ENCODE assay signal across 12 cellular contexts in the genomic region with DNA sequence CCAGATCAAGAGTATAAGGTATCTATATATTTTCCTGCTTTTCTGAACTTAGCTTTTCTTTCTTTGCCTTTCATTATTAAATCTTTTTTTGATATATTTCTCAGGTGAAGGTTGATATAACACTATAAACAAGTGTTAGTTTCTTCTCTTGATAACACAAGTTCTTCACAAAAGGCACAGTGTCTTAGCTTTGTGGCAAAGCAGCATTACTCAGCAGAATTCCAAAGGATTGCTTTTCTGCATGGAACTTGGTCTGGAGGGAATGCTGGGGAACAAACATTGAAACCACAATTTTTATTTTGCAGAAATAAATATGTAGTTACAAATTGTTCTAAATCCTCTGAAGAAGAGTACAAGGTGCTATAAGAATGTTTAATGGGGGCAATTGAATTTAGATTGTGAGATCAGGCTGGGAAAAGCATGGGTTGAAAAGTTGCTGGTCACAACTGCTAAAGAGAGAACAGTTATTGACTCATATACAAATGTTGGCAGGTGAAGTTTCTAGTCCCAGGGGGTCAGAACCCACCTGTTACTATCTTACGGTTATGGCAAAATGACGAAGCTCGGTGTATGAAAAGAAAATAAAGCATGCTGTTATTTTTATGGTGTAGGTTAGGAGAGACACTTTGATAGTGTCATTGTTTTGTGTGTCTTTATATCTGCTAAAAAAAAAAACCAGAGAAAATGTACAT.
DNase-seq lines count a peak whose midpoint lies in the region; TF ChIP-seq lines count a peak whose summit lies in the region.
"Had no signal": no experiment of that assay in that cellular context is flagged by ENCODE, and none has a peak within 500 bp of the region (broad histone marks: within the 10 kb centered on the region; RNA-seq: fewer than 3 reads in every experiment).

No MANE protein-coding gene starts in this region.

- H3K9ac ChIP-seq in neuronal stem cell (ENCODE audit: low read depth, low read length, poor library complexity): no peak overlapping the region

- H3K4me1 ChIP-seq in ovary (ENCODE audit: insufficient read depth) (no peaks in the 10 kb centered on the region), neuronal stem cell (ENCODE audit: control insufficient read depth in 2 of 2, insufficient read depth in 1 of 2, low read depth in 1 of 2, low read length in 2 of 2) (no peaks in the 10 kb centered on the region)

- TF ChIP-seq POLR2A in ovary (IDR thresholded peaks at IDR 0.05): no peak

- H3K9me3 Mint-ChIP-seq in brain: peaks cover 0 to 3% (median 0%) of the 10 kb centered on the region in 5 experiments

- H3K27ac ChIP-seq in ovary (no peak overlapping the region), neuronal stem cell (replicated peaks; ENCODE audit: low read length) (no peak overlapping the region)
- H3K27ac ChIP-seq: pancreas, thoracic aorta had no signal

- DNase-seq in AG08396 (ENCODE audit: low spot score) (peak; percentile 15), HT1080 (ENCODE audit: low read depth) (peak; percentile 6), midbrain (lab: John Stamatoyannopoulos, UW) (peak; percentile 19), KG1 (lab: John Stamatoyannopoulos, UW) (no peak), NCI-H1417 treated with DMSO at 0.1 percent for 48 hours (lab: John Stamatoyannopoulos, UW) (no peak), ovary (no peak), neuronal stem cell (ENCODE audit: low spot score) (no peak)
- DNase-seq: NCI-H1048, pancreas had no signal

- no peak for TF ChIP-seq CTCF in brain (conservative IDR thresholded peaks at IDR 0.05)
- TF ChIP-seq CTCF in ovary (IDR thresholded peaks at IDR 0.05): no peak

- H3K4me3 ChIP-seq in ovary (no peak overlapping the region), neuronal stem cell (ENCODE audit: low read length in 2 of 2) (no peak overlapping the region)
- H3K4me3 ChIP-seq: pancreas, thoracic aorta had no signal

- no peaks in the 10 kb centered on the region for H3K27me3 ChIP-seq in ovary
- H3K27me3 ChIP-seq in neuronal stem cell (ENCODE audit: control insufficient read depth in 3 of 3, insufficient read depth in 3 of 3, low read depth in 1 of 3, low read length in 3 of 3): no peaks in the 10 kb centered on the region
- H3K27me3 ChIP-seq: pancreas had no signal

- 94 to 95% (median 95%) methylated on average over 3 of the region's 3 CpGs for WGBS in ovary, 3 donors
- WGBS in neuronal stem cell (ENCODE audit: extremely low coverage in 2 of 2, insufficient read length in 2 of 2, insufficient replicate concordance in 1 of 2), 2 donors: no CpG with 5 or more reads among the region's 3 CpGs

- H3K4me1 Mint-ChIP-seq in brain: peaks cover 14% of the 10 kb centered on the region

- no peak for TF ChIP-seq EP300 in ovary (IDR thresholded peaks at IDR 0.05)

- no peak overlapping the region for H2BK12ac ChIP-seq in neuronal stem cell (ENCODE audit: low read length)

- H4K91ac ChIP-seq in neuronal stem cell (ENCODE audit: low read depth, low read length, poor library complexity): no peak overlapping the region

- H3K18ac ChIP-seq in neuronal stem cell (ENCODE audit: low read length): no peak overlapping the region

- no peak overlapping the region for H3K14ac ChIP-seq in neuronal stem cell (ENCODE audit: low read length)

- no peak overlapping the region for H2AFZ ChIP-seq in neuronal stem cell (ENCODE audit: low read length)

- no peak overlapping the region for H3K4me2 ChIP-seq in neuronal stem cell (ENCODE audit: insufficient read depth, low read length, poor library complexity, severe bottlenecking)

- H3K27ac Mint-ChIP-seq in brain: peak overlapping the region in 4 of 5 experiments; percentile 9 to 49 (median 19)
- H3K27ac Mint-ChIP-seq: activated naive CD8-positive, alpha-beta T cell had no signal

- peaks cover 29% of the 10 kb centered on the region for H3K36me3 Mint-ChIP-seq in brain

- H3K36me3 ChIP-seq in ovary (no peaks in the 10 kb centered on the region), neuronal stem cell (replicated peaks in 1 of 2; ENCODE audit: control insufficient read depth in 2 of 2, insufficient read depth in 2 of 2, low read length in 2 of 2) (no peaks in the 10 kb centered on the region)
- H3K36me3 ChIP-seq: pancreas had no signal

- no peaks in the 10 kb centered on the region for H3K79me1 ChIP-seq in neuronal stem cell (ENCODE audit: low read depth, low read length)

- no peak overlapping the region for H2BK5ac ChIP-seq in neuronal stem cell (ENCODE audit: low read length)

- H3K9me3 ChIP-seq in ovary (no peaks in the 10 kb centered on the region), neuronal stem cell (replicated peaks in 1 of 2; ENCODE audit: control insufficient read depth in 2 of 2, insufficient read depth in 1 of 2, low read depth in 1 of 2, low read length in 2 of 2) (no peaks in the 10 kb centered on the region)
- H3K9me3 ChIP-seq: pancreas, thoracic aorta had no signal

- H2AK5ac ChIP-seq in neuronal stem cell (ENCODE audit: low read depth, low read length): no peak overlapping the region

- H3K4me3 Mint-ChIP-seq in brain: no peak overlapping the region
- H3K4me3 Mint-ChIP-seq: activated naive CD8-positive, alpha-beta T cell had no signal

- H3K27me3 Mint-ChIP-seq in brain: no peaks in the 10 kb centered on the region
- H3K27me3 Mint-ChIP-seq: activated naive CD8-positive, alpha-beta T cell had no signal

- no peak overlapping the region for H4K8ac ChIP-seq in neuronal stem cell (ENCODE audit: low read depth, low read length)

- no peak overlapping the region for H3K23ac ChIP-seq in neuronal stem cell (ENCODE audit: low read depth, low read length, poor library complexity)

- H2BK15ac ChIP-seq in neuronal stem cell (ENCODE audit: low read length): no peak overlapping the region

- no peak overlapping the region for H3K4ac ChIP-seq in neuronal stem cell (ENCODE audit: low read length)

- intact Hi-C loops in ovary (cut with DNase I): no loop called here

- no peak overlapping the region for H2BK120ac ChIP-seq in neuronal stem cell (ENCODE audit: low read depth, low read length)

Comparison
In these comparisons a context has a peak if more than half of its experiments do, and no peak if none do; other contexts are left out.
1. DNase-seq: peak in AG08396 (single experiment), HT1080 (single experiment) and midbrain (single experiment); none in KG1 (single experiment), NCI-H1417 treated with DMSO at 0.1 percent for 48 hours (single experiment), ovary (0 of 5) and neuronal stem cell (single experiment).